Comparison of ENCODE assay signal across 18 cellular contexts in the genomic region with DNA sequence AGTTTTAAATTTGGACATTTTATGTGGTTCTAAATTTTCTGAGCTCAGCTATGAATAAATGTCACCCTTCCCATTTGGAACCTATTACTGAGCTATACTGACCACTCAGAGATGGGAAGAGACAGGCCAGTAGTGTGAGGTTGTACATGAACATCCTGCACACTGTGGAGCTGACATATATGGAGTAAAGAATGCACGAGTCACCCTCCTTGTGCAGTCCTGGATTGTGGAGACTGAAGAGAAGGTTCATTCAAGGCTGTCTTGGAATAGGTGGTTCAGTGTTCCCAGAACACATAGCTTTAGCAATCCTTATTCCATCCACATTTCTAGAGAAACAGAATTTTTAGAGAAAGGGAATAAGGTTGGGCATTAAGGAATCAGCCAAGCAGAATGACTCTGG. TPM values are rescaled to one million over a fixed set of nuclear protein-coding genes. Genes with fewer than 3 reads are reported as not detected.
DNase-seq lines count a peak whose midpoint lies in the region; FAIRE-seq and TF ChIP-seq lines count a peak whose summit lies in the region.
"Had no signal": no experiment of that assay in that cellular context is flagged by ENCODE, and none has a peak within 500 bp of the region (broad histone marks: within the 10 kb centered on the region; RNA-seq: fewer than 3 reads in every experiment).

No MANE protein-coding gene starts in this region.

- H3K27ac ChIP-seq in prostate gland: no peak overlapping the region
- no peak overlapping the region for H3K27ac ChIP-seq in PC-9
- H3K27ac ChIP-seq: BLaER1 treated with 17β-estradiol and CSF1 and Interleukin-3, amounts not matched to agents 10 nM and 100 nM; esophagus muscularis mucosa; psoas muscle had no signal

- H3K4me2 ChIP-seq in PC-9: no peak overlapping the region
- H3K4me2 ChIP-seq: BLaER1 treated with 17β-estradiol and CSF1 and Interleukin-3, amounts not matched to agents 10 nM and 100 nM had no signal

- DNase-seq in AG09309 (ENCODE audit: low read depth): peak; percentile 7
- DNase-seq in HTR-8/SVneo (ENCODE audit: insufficient read length, low spot score): peak; percentile 11
- peak; percentile 54 for DNase-seq in choroid plexus epithelial cell (ENCODE audit: low read depth)
- DNase-seq in kidney glomerular epithelial cell (lab: John Stamatoyannopoulos, UW): peak; percentile 32
- DNase-seq in prostate gland (ENCODE audit: low spot score): no peak
- no peak for DNase-seq in activated T-cell treated with anti-CD3 and anti-CD28 coated beads for 4 hours
- DNase-seq in PC-9: no peak
- DNase-seq in RPMI8226: no peak
- DNase-seq: activated CD8-positive, alpha-beta memory T cell treated with anti-CD3 and anti-CD28 coated beads for 24 hours; amygdala; MM.1S; naive thymus-derived CD4-positive, alpha-beta T cell; NCI-H2081 treated with DMSO at 0.1 percent for 48 hours; NCI-H69; PC-3; psoas muscle had no signal

- H3K9me2 ChIP-seq in PC-9 (ENCODE audit: insufficient read depth): peaks cover 4% of the 10 kb centered on the region; the same call in 1 of the 2 replicates

- H3K9me3 ChIP-seq in prostate gland: no peaks in the 10 kb centered on the region
- no peaks in the 10 kb centered on the region; the same call in 1 of the 2 replicates for H3K9me3 ChIP-seq in PC-9 (ENCODE audit: insufficient read depth, low read depth)
- H3K9me3 ChIP-seq: esophagus muscularis mucosa, psoas muscle had no signal

- H3K27me3 ChIP-seq in prostate gland (replicated peaks; ENCODE audit: insufficient read depth): no peaks in the 10 kb centered on the region
- no peaks in the 10 kb centered on the region for H3K27me3 ChIP-seq in PC-9 (ENCODE audit: insufficient read depth, low read depth)
- H3K27me3 ChIP-seq: BLaER1 treated with 17β-estradiol and CSF1 and Interleukin-3, amounts not matched to agents 10 nM and 100 nM; esophagus muscularis mucosa had no signal

- no peaks in the 10 kb centered on the region for H4K20me1 ChIP-seq in PC-9 (ENCODE audit: insufficient read depth)
- H4K20me1 ChIP-seq: BLaER1 treated with 17β-estradiol and CSF1 and Interleukin-3, amounts not matched to agents 10 nM and 100 nM had no signal

- TF ChIP-seq POLR2A in prostate gland (IDR thresholded peaks at IDR 0.05): no peak

- WGBS in prostate gland: 90% methylated on average over 1 of the region's 1 CpG

- CTCF ChIA-PET in PC-9 (lab: Charles Lee): no interaction called here

- no peaks in the 10 kb centered on the region for H3K36me3 ChIP-seq in prostate gland
- no peaks in the 10 kb centered on the region for H3K36me3 ChIP-seq in PC-9 (ENCODE audit: low read depth)
- H3K36me3 ChIP-seq: BLaER1 treated with 17β-estradiol and CSF1 and Interleukin-3, amounts not matched to agents 10 nM and 100 nM; esophagus muscularis mucosa had no signal

- POLR2A ChIA-PET in PC-9 (lab: Charles Lee; ENCODE audit: unreplicated experiment): no interaction called here

- intact Hi-C loops in prostate gland (cut with DNase I): no loop called here
- intact Hi-C loops in PC-9 (cut with micrococcal nuclease; ENCODE audit: unreplicated experiment): no loop called here

- H3K4me3 ChIP-seq in AG09309 (ENCODE audit: control insufficient read depth, low read depth, low read length) (no peak overlapping the region), choroid plexus epithelial cell (ENCODE audit: low read depth, low read length) (no peak overlapping the region), prostate gland (no peak overlapping the region), PC-9 (no peak overlapping the region)
- H3K4me3 ChIP-seq: BLaER1 treated with 17β-estradiol and CSF1 and Interleukin-3, amounts not matched to agents 10 nM and 100 nM; esophagus muscularis mucosa; psoas muscle had no signal

- no TSS peak for BruUV-seq in PC-9 (replicated peaks; lab: Mats Ljungman, UMichigan)

- no peaks in the 10 kb centered on the region for H3F3A ChIP-seq in PC-9 (ENCODE audit: insufficient read depth, low read depth)

- FAIRE-seq in HTR-8/SVneo (lab: Jason Lieb, UNC): peak; percentile 75

- no peaks in the 10 kb centered on the region for H3K4me1 ChIP-seq in prostate gland (replicated peaks)
- H3K4me1 ChIP-seq in PC-9 (replicated peaks; ENCODE audit: insufficient read depth): no peaks in the 10 kb centered on the region
- H3K4me1 ChIP-seq: esophagus muscularis mucosa, psoas muscle had no signal

- no peak overlapping the region for H2AFZ ChIP-seq in PC-9

- TF ChIP-seq CTCF in AG09309 (IDR thresholded peaks at IDR 0.05; ENCODE audit: control insufficient read depth, insufficient read depth, low read depth, low read length, missing control alignments): no peak
- TF ChIP-seq CTCF in choroid plexus epithelial cell (conservative IDR thresholded peaks at IDR 0.05; ENCODE audit: low read depth, low read length): no peak
- no peak for TF ChIP-seq CTCF in prostate gland (IDR thresholded peaks at IDR 0.05)
- TF ChIP-seq CTCF in PC-9 (conservative IDR thresholded peaks at IDR 0.05): no peak

- no peaks in the 10 kb centered on the region for H3K79me2 ChIP-seq in PC-9 (ENCODE audit: low read depth)

RNA-seq across cellular contexts. Expression of a gene that starts 50.3 kb away (rescaled TPM):
- total RNA-seq in prostate gland: 10 to 100 TPM; 18.4 to 20.4 TPM
- total RNA-seq in PC-9 (2021): 8.1 and 11.0 TPM in 2 replicates

Comparison
In these comparisons a context has a peak if more than half of its experiments do, and no peak if none do; other contexts are left out.
1. DNase-seq: peak in AG09309 (single experiment), HTR-8/SVneo (single experiment), choroid plexus epithelial cell (single experiment) and kidney glomerular epithelial cell (single experiment); none in prostate gland (single experiment), activated T-cell treated with anti-CD3 and anti-CD28 coated beads for 4 hours (single experiment), PC-9 (0 of 2) and RPMI8226 (single experiment).